ENCODE assay signal across 12 cellular contexts in genomic region chr17:57557363-57557762, GRCh38.
DNase-seq lines count a peak whose midpoint lies in the region; ATAC-seq and TF ChIP-seq lines count a peak whose summit lies in the region.
"Had no signal": no experiment of that assay in that cellular context is flagged by ENCODE, and none has a peak within 500 bp of the region (broad histone marks: within the 10 kb centered on the region; RNA-seq: fewer than 3 reads in every experiment).

No MANE protein-coding gene starts in this region.

- H3K4me1 ChIP-seq in BLaER1 treated with 17β-estradiol and CSF1 and Interleukin-3, amounts not matched to agents 10 nM and 100 nM, result peaks cover 91 to 100% (median 100%) of the 10 kb centered on the region in 10 experiments
- H3K4me1 ChIP-seq in OCI-LY7 (ENCODE audit: insufficient read depth, low read length, poor library complexity, severe bottlenecking), result peaks cover 100% of the 10 kb centered on the region
- H3K4me1 ChIP-seq in esophagus (ENCODE audit: control insufficient read depth in 2 of 2, insufficient read depth in 2 of 2, low read length in 1 of 2), result peaks cover 3 to 15% of the 10 kb centered on the region in 2 donors
- H3K4me1 ChIP-seq in parathyroid adenoma, result peaks cover 65% of the 10 kb centered on the region

- H3K4me3 ChIP-seq in BLaER1 treated with 17β-estradiol and CSF1 and Interleukin-3, amounts not matched to agents 10 nM and 100 nM, result peak overlapping the region in 8 of 10 experiments; percentile 22 to 49 (median 34); a peak in 15 of 20 replicates
- peak overlapping the region; percentile 33 for H3K4me3 ChIP-seq in OCI-LY7 (ENCODE audit: low read depth, low read length, poor library complexity, severe bottlenecking)
- no peak overlapping the region for H3K4me3 ChIP-seq in esophagus (ENCODE audit: low read depth in 1 of 2, low read length in 2 of 2)
- peak overlapping the region; percentile 17 for H3K4me3 ChIP-seq in parathyroid adenoma (ENCODE audit: low read depth, low read length)

- 52 to 60% methylated on average over 4 of the region's 4 CpGs for WGBS in esophagus, 2 donors

- H3K9ac ChIP-seq in BLaER1 treated with 17β-estradiol and CSF1 and Interleukin-3, amounts not matched to agents 10 nM and 100 nM, result peak overlapping the region in 9 of 11 experiments; percentile 52 to 85 (median 76); a peak in 18 of 22 replicates
- H3K9ac ChIP-seq in parathyroid adenoma, result no peak overlapping the region

- H3K4me2 ChIP-seq in BLaER1 treated with 17β-estradiol and CSF1 and Interleukin-3, amounts not matched to agents 10 nM and 100 nM, result peak overlapping the region; percentile 87 to 97 (median 94)
- H3K4me2 ChIP-seq in OCI-LY7 (ENCODE audit: low read length) (peak overlapping the region; percentile 90), parathyroid adenoma (ENCODE audit: low read length) (peak overlapping the region; percentile 55)

- TF ChIP-seq CTCF in OCI-LY7 (conservative IDR thresholded peaks at IDR 0.05; ENCODE audit: low read length) (no peak), parathyroid adenoma (IDR thresholded peaks at IDR 0.05) (no peak)

- BruUV-seq in OCI-LY7 (replicated peaks; lab: Mats Ljungman, UMichigan), result no TSS peak

- H3K27me3 ChIP-seq in BLaER1 treated with 17β-estradiol and CSF1 and Interleukin-3, amounts not matched to agents 10 nM and 100 nM, result peaks cover 0 to 14% (median 0%) of the 10 kb centered on the region in 11 experiments; a peak in 1 of 22 replicates
- H3K27me3 ChIP-seq in esophagus (ENCODE audit: control insufficient read depth in 1 of 2, insufficient read depth in 2 of 2, low read length in 2 of 2) (no peaks in the 10 kb centered on the region), parathyroid adenoma (ENCODE audit: control insufficient read depth, insufficient read depth, low read length) (no peaks in the 10 kb centered on the region)

- intact Hi-C loops in OCI-LY7 (cut with micrococcal nuclease; ENCODE audit: unreplicated experiment), result loop anchor here (10.0 kb wide), 1 partner anchor 447 kb away; the partner anchor contains the start of gene SRSF1

- H3K79me2 ChIP-seq in OCI-LY7 (ENCODE audit: insufficient read depth, low read depth, low read length) (peaks cover 12% of the 10 kb centered on the region; the same call in 1 of the 2 replicates), parathyroid adenoma (peaks cover 18% of the 10 kb centered on the region)

- no peaks in the 10 kb centered on the region for H3K9me2 ChIP-seq in OCI-LY7 (ENCODE audit: insufficient read depth, low read length)

- peak overlapping the region in 10 of 11 experiments; percentile 0 to 94 (median 88); a peak in 18 of 22 replicates for H3K27ac ChIP-seq in BLaER1 treated with 17β-estradiol and CSF1 and Interleukin-3, amounts not matched to agents 10 nM and 100 nM
- H3K27ac ChIP-seq in OCI-LY7 (ENCODE audit: low read depth, low read length, poor library complexity, severe bottlenecking) (peak overlapping the region; percentile 99), esophagus (ENCODE audit: low read depth in 2 of 2, low read length in 1 of 2) (peak overlapping the region; percentile 44 to 64), parathyroid adenoma (peak overlapping the region; percentile 98)

- POLR2A ChIA-PET in OCI-LY7 (lab: Charles Lee), result interaction anchor here (0.9 to 1.0 kb wide), 2 partner anchors 10 to 67 kb away, joined by 3 to 6 read pairs; no protein-coding TSS in a partner anchor

- H2AFZ ChIP-seq in OCI-LY7 (ENCODE audit: low read length) (peak overlapping the region; percentile 1; the same call in 1 of the 2 replicates), parathyroid adenoma (no peak overlapping the region)

- peaks cover 0 to 26% (median 0%) of the 10 kb centered on the region in 11 experiments; a peak in 6 of 22 replicates for H3K36me3 ChIP-seq in BLaER1 treated with 17β-estradiol and CSF1 and Interleukin-3, amounts not matched to agents 10 nM and 100 nM
- H3K36me3 ChIP-seq in OCI-LY7 (ENCODE audit: insufficient read depth, low read length) (peaks cover 4% of the 10 kb centered on the region; the same call in 1 of the 2 replicates), esophagus (ENCODE audit: control insufficient read depth in 2 of 2, insufficient read depth in 2 of 2, low read length in 1 of 2) (no peaks in the 10 kb centered on the region), parathyroid adenoma (ENCODE audit: control insufficient read depth, insufficient read depth, low read length) (no peaks in the 10 kb centered on the region)

- CTCF ChIA-PET in OCI-LY7 (lab: Charles Lee; ENCODE audit: unreplicated experiment), result interaction anchor here (0.8 kb wide), 1 partner anchor 314 kb away, joined by 3 read pairs; no protein-coding TSS in a partner anchor

- H3K9me3 ChIP-seq in BLaER1 treated with 17β-estradiol and CSF1 and Interleukin-3, amounts not matched to agents 10 nM and 100 nM (replicated peaks in 1 of 11), result no peaks in the 10 kb centered on the region
- no peaks in the 10 kb centered on the region for H3K9me3 ChIP-seq in OCI-LY7 (ENCODE audit: low read length)
- H3K9me3 ChIP-seq in esophagus (ENCODE audit: control insufficient read depth in 2 of 2, insufficient read depth in 1 of 2, low read depth in 1 of 2, low read length in 1 of 2), result no peaks in the 10 kb centered on the region
- H3K9me3 ChIP-seq in parathyroid adenoma (ENCODE audit: control insufficient read depth, low read length), result no peaks in the 10 kb centered on the region

- DNase-seq in OCI-LY7 (ENCODE audit: low spot score), result no peak
- DNase-seq in RKO (ENCODE audit: low spot score), result no peak
- no peak for DNase-seq in NCI-H446 (lab: John Stamatoyannopoulos, UW)
- DNase-seq in stimulated activated CD4-positive, alpha-beta T cell treated with anti-CD3 and anti-CD28 coated beads, Interleukin-15, amount 100 ng/mL, for 24 hours, result no peak
- DNase-seq: activated CD8-positive, alpha-beta memory T cell treated with anti-CD3 and anti-CD28 coated beads for 24 hours; activated effector memory CD4-positive, alpha-beta T cell treated with anti-CD3 and anti-CD28 coated beads, Interleukin-2, amount 50 U/mL, for 16 hours; DMS153; MM.1S had no signal

- peaks cover 0 to 16% (median 0%) of the 10 kb centered on the region in 11 experiments; a peak in 3 of 22 replicates for H4K20me1 ChIP-seq in BLaER1 treated with 17β-estradiol and CSF1 and Interleukin-3, amounts not matched to agents 10 nM and 100 nM
- no peaks in the 10 kb centered on the region for H4K20me1 ChIP-seq in OCI-LY7 (ENCODE audit: insufficient read depth, low read length)

- ATAC-seq in HG03108 (IDR thresholded peaks at IDR 0.05; ENCODE audit: unreplicated experiment), result no peak

Comparison
In these comparisons a context has a peak if more than half of its experiments do, and no peak if none do; other contexts are left out.
1. H3K4me3 ChIP-seq: peak in BLaER1 treated with 17β-estradiol and CSF1 and Interleukin-3, amounts not matched to agents 10 nM and 100 nM (8 of 10), OCI-LY7 (single experiment) and parathyroid adenoma (single experiment); none in esophagus (0 of 2).
2. Peak in every context shown above with its lines, with median percentiles within 50 percentile points of each other: H3K27ac ChIP-seq and H3K4me2 ChIP-seq.